ENCODE assay signal across 8 cellular contexts in genomic region chr4:186161138-186161537, GRCh38. TPM values are rescaled to one million over a fixed set of nuclear protein-coding genes. Genes with fewer than 3 reads are reported as not detected.
DNase-seq lines count a peak whose midpoint lies in the region; ATAC-seq and TF ChIP-seq lines count a peak whose summit lies in the region.

No MANE protein-coding gene starts in this region.

- H3K4me1 ChIP-seq in left ventricle myocardium inferior: no peaks in the 10 kb centered on the region

- no peak overlapping the region for H3K4me3 ChIP-seq in left ventricle myocardium inferior

- DNase-seq in DMS153 treated with DMSO at 0.1 percent for 48 hours (lab: John Stamatoyannopoulos, UW; ENCODE audit: unreplicated experiment) (peak; percentile 23), SW480 (ENCODE audit: low spot score) (peak; percentile 27), left ventricle myocardium inferior (no peak), SIG-M5 (lab: John Stamatoyannopoulos, UW) (no peak), Right ventricle myocardium superior (no peak), NCI-H446 treated with DMSO at 0.1 percent for 48 hours (lab: John Stamatoyannopoulos, UW) (no peak)

- no peak for TF ChIP-seq CTCF in left ventricle myocardium inferior (IDR thresholded peaks at IDR 0.05; ENCODE audit: borderline replicate concordance)

- peak; percentile 58 for TF ChIP-seq POLR2A in GM19193 (IDR thresholded peaks at IDR 0.05; ENCODE audit: extremely low read depth, insufficient read depth, insufficient read length)

- peaks cover 4% of the 10 kb centered on the region for H3K36me3 ChIP-seq in left ventricle myocardium inferior

- ATAC-seq in HG03039 (IDR thresholded peaks at IDR 0.05; ENCODE audit: unreplicated experiment): peak; percentile 96
- ATAC-seq in Right ventricle myocardium superior (ENCODE audit: poor library complexity): no peak

- intact Hi-C loops in left ventricle myocardium inferior (cut with micrococcal nuclease) (no loop called here), Right ventricle myocardium superior (cut with DNase I) (no loop called here)

- no peaks in the 10 kb centered on the region for H3K27me3 ChIP-seq in left ventricle myocardium inferior (ENCODE audit: low read depth)

- H3K27ac ChIP-seq in left ventricle myocardium inferior (replicated peaks): no peak overlapping the region

- H3K9me3 ChIP-seq in left ventricle myocardium inferior (replicated peaks): no peaks in the 10 kb centered on the region

RNA-seq across cellular contexts. Expression of gene CYP4V2, which starts 30.2 kb away (rescaled TPM):
- total RNA-seq in left ventricle myocardium inferior: 24.9 TPM
- total RNA-seq in Right ventricle myocardium superior: 25.3 TPM

RNA-seq across cellular contexts. Expression of gene FAM149A, which starts 56.6 kb away (rescaled TPM):
- total RNA-seq in left ventricle myocardium inferior (12.2 TPM), Right ventricle myocardium superior (14.6 TPM)

Comparison
In these comparisons a context has a peak if more than half of its experiments do, and no peak if none do; other contexts are left out.
1. DNase-seq: peak in DMS153 treated with DMSO at 0.1 percent for 48 hours (single experiment) and SW480 (single experiment); none in left ventricle myocardium inferior (single experiment), SIG-M5 (single experiment), Right ventricle myocardium superior (single experiment) and NCI-H446 treated with DMSO at 0.1 percent for 48 hours (single experiment).